ENCODE assay signal across 8 cellular contexts in the genomic region with DNA sequence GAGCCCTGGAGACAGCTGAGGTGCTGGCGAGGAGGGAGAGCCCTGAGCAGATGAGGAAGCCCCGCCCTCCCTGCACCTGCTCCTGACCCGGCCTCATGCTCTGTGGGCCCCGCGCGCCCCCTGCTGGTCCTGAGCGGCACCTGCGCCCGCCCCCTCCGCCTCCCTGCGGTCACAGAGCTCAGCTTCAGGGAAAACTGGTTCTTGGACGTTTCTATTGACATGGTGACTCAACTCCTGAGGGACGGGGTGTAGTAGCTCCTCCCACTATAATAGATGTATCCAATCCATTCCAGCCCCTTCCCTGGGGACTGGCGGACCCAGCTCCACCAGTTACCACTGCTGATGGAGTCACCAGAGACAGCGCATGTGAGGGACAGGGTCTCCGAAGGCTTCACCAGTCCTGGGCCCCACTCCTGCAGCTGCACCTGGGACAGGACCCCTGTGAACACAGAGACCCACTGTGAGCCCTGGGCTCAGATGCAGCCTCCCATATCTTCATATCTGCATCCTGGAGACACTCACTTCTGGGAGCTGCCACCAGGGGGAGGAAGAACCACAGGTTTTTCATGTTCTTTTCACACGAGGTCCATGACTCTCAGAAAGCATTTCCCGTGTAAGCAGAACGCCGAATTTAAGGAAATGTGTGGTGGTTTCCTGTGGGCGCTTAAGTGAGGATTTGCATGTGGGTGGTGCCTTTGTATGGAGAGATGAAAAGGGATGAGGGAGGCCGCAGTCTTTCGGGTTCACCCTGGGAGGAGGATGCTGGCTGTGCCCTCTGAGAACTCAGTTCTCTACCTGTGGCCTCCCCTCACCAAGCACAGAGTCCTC.
DNase-seq lines count a peak whose midpoint lies in the region; ATAC-seq and TF ChIP-seq lines count a peak whose summit lies in the region.

No MANE protein-coding gene starts in this region.

- no peaks in the 10 kb centered on the region for H4K20me1 ChIP-seq in OCI-LY3 (ENCODE audit: insufficient read depth, low read length)

- no peaks in the 10 kb centered on the region for H3K79me2 ChIP-seq in OCI-LY3 (ENCODE audit: low read length)

- H3K27ac ChIP-seq in OCI-LY3 (ENCODE audit: low read length) = peak overlapping the region; percentile 10; the same call in 1 of the 2 replicates

- peak; percentile 57 for TF ChIP-seq CTCF in OCI-LY3 (IDR thresholded peaks at IDR 0.05; ENCODE audit: low read depth, low read length)

- peak; percentile 9 for DNase-seq in NCI-H2171 treated with DMSO at 0.1 percent for 48 hours (lab: John Stamatoyannopoulos, UW)
- DNase-seq in NCI-H2171 (lab: John Stamatoyannopoulos, UW) = no peak
- peak; percentile 66 for DNase-seq in activated CD8-positive, alpha-beta memory T cell treated with anti-CD3 and anti-CD28 coated beads, Interleukin-2, amount 50 U/mL, for 24 hours (ENCODE audit: extremely low read depth)
- peak; percentile 82 for DNase-seq in cardiac septum (ENCODE audit: low spot score)
- DNase-seq in stimulated activated CD4-positive, alpha-beta T cell treated with anti-CD3 and anti-CD28 coated beads, TNF-alpha, amount 100 ng/mL, for 48 hours (ENCODE audit: low read depth in 3 of 3) = peak; percentile 80 to 87 (median 83)
- no peak for DNase-seq in dedifferentiated amniotic fluid mesenchymal stem cell (ENCODE audit: extremely low spot score)

- peak overlapping the region; percentile 50 for H2AFZ ChIP-seq in OCI-LY3 (ENCODE audit: low read depth, low read length)

- no peaks in the 10 kb centered on the region for H3K9me3 ChIP-seq in OCI-LY3 (ENCODE audit: insufficient read depth, low read length)

- intact Hi-C loops in cardiac septum (cut with DNase I) = no loop called here

- H3K9ac ChIP-seq in OCI-LY3 (ENCODE audit: low read length) = peak overlapping the region; percentile 36

- peak overlapping the region; percentile 75 for H3K4me3 ChIP-seq in OCI-LY3 (ENCODE audit: low read length)

- ATAC-seq in HG03354 (IDR thresholded peaks at IDR 0.05; ENCODE audit: poor library complexity, severe bottlenecking, unreplicated experiment) = peak; percentile 45

- peaks cover 43% of the 10 kb centered on the region for H3K27me3 ChIP-seq in OCI-LY3 (ENCODE audit: low read depth, low read length)

- H3K36me3 ChIP-seq in OCI-LY3 (replicated peaks; ENCODE audit: low read depth, low read length) = no peaks in the 10 kb centered on the region

- H3K4me1 ChIP-seq in OCI-LY3 (ENCODE audit: low read length) = peaks cover 38% of the 10 kb centered on the region

- peak overlapping the region; percentile 92 for H3K4me2 ChIP-seq in OCI-LY3 (ENCODE audit: low read length)

Comparison
In these comparisons a context has a peak if more than half of its experiments do, and no peak if none do; other contexts are left out.
1. DNase-seq: peak in NCI-H2171 treated with DMSO at 0.1 percent for 48 hours (single experiment), activated CD8-positive, alpha-beta memory T cell treated with anti-CD3 and anti-CD28 coated beads, Interleukin-2, amount 50 U/mL, for 24 hours (single experiment), cardiac septum (single experiment) and stimulated activated CD4-positive, alpha-beta T cell treated with anti-CD3 and anti-CD28 coated beads, TNF-alpha, amount 100 ng/mL, for 48 hours (3 of 3); none in NCI-H2171 (single experiment) and dedifferentiated amniotic fluid mesenchymal stem cell (single experiment).